28 cellular contexts compared by ENCODE assay signal in genomic region chr14:34174973-34175372, GRCh38.
DNase-seq lines count a peak whose midpoint lies in the region; ATAC-seq and TF ChIP-seq lines count a peak whose summit lies in the region.
"Had no signal": no experiment of that assay in that cellular context is flagged by ENCODE, and none has a peak within 500 bp of the region (broad histone marks: within the 10 kb centered on the region; RNA-seq: fewer than 3 reads in every experiment).

No MANE protein-coding gene starts in this region.

- peak; percentile 26 for ATAC-seq in GM18502 (IDR thresholded peaks at IDR 0.05; ENCODE audit: poor library complexity, unreplicated experiment)
- ATAC-seq: heart left ventricle; lower lobe of right lung; natural killer cell; pancreas; stimulated activated naive CD8-positive, alpha-beta T cell treated with anti-CD3 and anti-CD28 coated beads, Interleukin-15, amount 100 ng/mL, for 72 hours had no signal

- in situ Hi-C loops in G401 (cut with HindIII; ENCODE audit: low sequenced_read_pairs), result no loop called here

- TF ChIP-seq RAD21 in Ishikawa (IDR thresholded peaks at IDR 0.05; ENCODE audit: low read depth), result no peak

- peak; percentile 34 for DNase-seq in NCI-H1092 treated with DMSO at 0.1 percent for 48 hours (lab: John Stamatoyannopoulos, UW)
- no peak for DNase-seq in NCI-H1092 (lab: John Stamatoyannopoulos, UW)
- peak; percentile 9 for DNase-seq in NCI-H69 (lab: John Stamatoyannopoulos, UW)
- no peak for DNase-seq in hepatic stellate cell (ENCODE audit: low spot score)
- DNase-seq in iPS-NIHi11 (ENCODE audit: low spot score), result no peak
- DNase-seq in G401 (ENCODE audit: low spot score), result no peak
- DNase-seq: activated gamma-delta T cell; activated naive CD8-positive, alpha-beta T cell treated with anti-CD3 and anti-CD28 coated beads, Interleukin-2, amount 10 ng/mL, durations not matched to agents 7 days and 5 days; activated T-cell treated with anti-CD3 and anti-CD28 coated beads, Interleukin-2, amount 50 U/mL, for 24 hours; AML-193; CD8-positive, alpha-beta memory T cell; DND-41; effector memory CD4-positive, alpha-beta T cell; erythroblast; heart left ventricle; IMR-90; kidney glomerular epithelial cell; lower lobe of right lung; natural killer cell; NCI-H1417 treated with DMSO at 0.1 percent for 48 hours; NCI-H226; pancreas; retina; small intestine; stimulated activated naive CD8-positive, alpha-beta T cell treated with anti-CD3 and anti-CD28 coated beads, Interleukin-15, amount 100 ng/mL, for 72 hours; T1000 had no signal

- TF ChIP-seq EP300 in Ishikawa (IDR thresholded peaks at IDR 0.05; ENCODE audit: borderline replicate concordance), result no peak

TF ChIP-seq in Ishikawa, 13 proteins besides CTCF, POLR2A, EP300 and RAD21:
- 0 out of 2 replicates have a peak, but pooled peaks have one; percentile 34 for TF ChIP-seq NFIC (IDR thresholded peaks at IDR 0.05)
- TF ChIP-seq FOXM1 (IDR thresholded peaks at IDR 0.05; ENCODE audit: borderline replicate concordance, low read depth), result no peak

Comparison
In these comparisons a context has a peak if more than half of its experiments do, and no peak if none do; other contexts are left out.
1. DNase-seq: peak in NCI-H1092 treated with DMSO at 0.1 percent for 48 hours (single experiment) and NCI-H69 (single experiment); none in NCI-H1092 (single experiment), hepatic stellate cell (single experiment), iPS-NIHi11 (single experiment) and G401 (single experiment).